In the genomic region with DNA sequence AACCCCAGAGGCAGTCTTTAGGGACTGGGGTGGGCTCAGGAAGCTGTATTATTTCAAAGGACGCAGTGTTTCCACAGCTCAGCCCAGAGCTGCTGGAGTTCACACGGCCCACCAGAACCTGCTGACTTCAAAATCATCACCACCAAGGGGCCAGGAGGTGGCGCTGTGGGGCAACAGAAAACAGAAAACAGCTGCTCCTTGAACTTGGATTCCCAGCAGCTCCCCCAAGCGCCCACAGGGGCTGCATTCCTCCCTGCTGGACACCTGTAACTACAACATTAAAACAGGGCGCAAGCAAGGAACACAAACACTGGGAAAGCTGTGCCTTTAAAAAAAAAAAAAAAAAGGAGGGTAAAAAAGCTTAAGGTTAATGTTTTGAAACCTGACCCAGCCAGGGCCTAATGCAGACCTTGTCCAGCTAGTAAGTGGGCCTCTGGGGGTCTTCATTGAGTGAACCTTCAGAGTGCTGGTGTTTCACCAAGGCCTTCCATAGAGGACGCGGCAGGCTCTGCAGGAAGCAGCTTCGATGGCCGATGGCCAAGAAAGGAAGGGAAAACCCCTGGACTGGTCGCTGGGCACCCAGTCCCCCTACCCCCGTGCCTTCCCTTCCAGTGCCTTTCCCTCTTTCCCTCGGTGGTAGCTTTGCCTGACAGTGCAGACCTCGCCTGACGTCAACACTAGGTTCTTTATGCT, we compare ENCODE assay signal across 9 cellular contexts.
DNase-seq lines count a peak whose midpoint lies in the region; ATAC-seq lines count a peak whose summit lies in the region.
"Had no signal": no experiment of that assay in that cellular context is flagged by ENCODE, and none has a peak within 500 bp of the region (broad histone marks: within the 10 kb centered on the region; RNA-seq: fewer than 3 reads in every experiment).

No MANE protein-coding gene starts in this region.

- no peaks in the 10 kb centered on the region for H3K36me3 Mint-ChIP-seq in central memory CD8-positive, alpha-beta T cell (ENCODE audit: insufficient read depth)
- H3K36me3 Mint-ChIP-seq: activated naive CD4-positive, alpha-beta T cell treated with anti-CD3 and anti-CD28 coated beads, Interleukin-2, amount 50 U/mL, for 24 hours had no signal

- DNase-seq in D341Med (ENCODE audit: low spot score) (peak; percentile 89), NCI-H446 treated with DMSO at 0.1 percent for 48 hours (lab: John Stamatoyannopoulos, UW) (peak; percentile 43), kidney tubule cell (ENCODE audit: low spot score) (peak; percentile 90)
- peak; percentile 52 to 58 for DNase-seq in central memory CD8-positive, alpha-beta T cell (ENCODE audit: low spot score in 2 of 2)
- peak; percentile 68 for DNase-seq in stimulated activated CD4-positive, alpha-beta T cell treated with anti-CD3 and anti-CD28 coated beads, Interleukin-1b, Interleukin-23, amount 100 ng/mL, for 4 hours (ENCODE audit: low read depth in 2 of 2)

- H3K4me3 Mint-ChIP-seq in central memory CD8-positive, alpha-beta T cell, result no peak overlapping the region
- H3K4me3 Mint-ChIP-seq: activated naive CD4-positive, alpha-beta T cell treated with anti-CD3 and anti-CD28 coated beads, Interleukin-2, amount 50 U/mL, for 24 hours had no signal

- peaks cover 22% of the 10 kb centered on the region for H3K27me3 Mint-ChIP-seq in central memory CD8-positive, alpha-beta T cell
- H3K27me3 Mint-ChIP-seq: activated naive CD4-positive, alpha-beta T cell treated with anti-CD3 and anti-CD28 coated beads, Interleukin-2, amount 50 U/mL, for 24 hours had no signal

- no peaks in the 10 kb centered on the region for H3K4me1 Mint-ChIP-seq in central memory CD8-positive, alpha-beta T cell
- H3K4me1 Mint-ChIP-seq: activated naive CD4-positive, alpha-beta T cell treated with anti-CD3 and anti-CD28 coated beads, Interleukin-2, amount 50 U/mL, for 24 hours had no signal

- H3K27ac Mint-ChIP-seq in central memory CD8-positive, alpha-beta T cell (ENCODE audit: low read depth), result no peak overlapping the region
- H3K27ac Mint-ChIP-seq: activated naive CD4-positive, alpha-beta T cell treated with anti-CD3 and anti-CD28 coated beads, Interleukin-2, amount 50 U/mL, for 24 hours had no signal

- ATAC-seq in HG03066 (IDR thresholded peaks at IDR 0.05; ENCODE audit: low read depth, unreplicated experiment), result peak; percentile 72
- peak; percentile 43 to 61 for ATAC-seq in activated CD4-positive, CD25-positive, alpha-beta regulatory T cell treated with anti-CD3 and anti-CD28 coated beads, Interleukin-2, amount 50 U/mL, for 24 hours
- ATAC-seq in central memory CD8-positive, alpha-beta T cell (replicated peaks; ENCODE audit: extremely low read depth, poor library complexity, severe bottlenecking), result peak; percentile 32
- no peak for ATAC-seq in GM19324 (IDR thresholded peaks at IDR 0.05; ENCODE audit: low FRiP score, unreplicated experiment)

- H3K9me3 Mint-ChIP-seq in central memory CD8-positive, alpha-beta T cell, result no peaks in the 10 kb centered on the region
- H3K9me3 Mint-ChIP-seq: activated naive CD4-positive, alpha-beta T cell treated with anti-CD3 and anti-CD28 coated beads, Interleukin-2, amount 50 U/mL, for 24 hours had no signal
